ENCODE assay signal across 27 cellular contexts in the genomic region with DNA sequence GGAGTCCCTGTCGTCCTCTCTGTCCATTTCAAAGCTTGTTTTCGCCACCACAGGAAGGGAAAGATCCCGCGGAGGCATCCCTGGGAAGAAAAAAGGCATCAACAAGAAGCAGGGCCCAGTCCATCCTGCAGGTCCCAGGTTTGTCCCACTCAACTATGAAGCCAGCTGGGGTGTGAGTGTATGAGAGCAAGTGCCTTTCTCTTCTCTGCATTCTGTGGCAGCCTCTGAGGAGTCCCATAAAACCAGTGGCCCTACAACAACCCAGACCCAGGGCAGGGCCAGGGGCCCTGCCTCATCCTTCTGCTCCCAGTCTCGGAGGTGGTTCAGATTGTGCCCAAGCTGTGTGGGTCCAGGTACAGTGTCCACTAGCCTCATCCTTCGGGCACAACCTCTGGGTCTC. TPM values are rescaled to one million over a fixed set of nuclear protein-coding genes. Genes with fewer than 3 reads are reported as not detected.
DNase-seq lines count a peak whose midpoint lies in the region; ATAC-seq, FAIRE-seq and TF ChIP-seq lines count a peak whose summit lies in the region.
"Had no signal": no experiment of that assay in that cellular context is flagged by ENCODE, and none has a peak within 500 bp of the region (broad histone marks: within the 10 kb centered on the region; RNA-seq: fewer than 3 reads in every experiment).

No MANE protein-coding gene starts in this region.

- H3K36me3 ChIP-seq in HepG2 (replicated peaks in 1 of 2; ENCODE audit: control insufficient read depth in 1 of 2, insufficient read depth in 2 of 2, low read length in 2 of 2) = peaks cover 32 to 95% of the 10 kb centered on the region in 2 experiments
- H3K36me3 ChIP-seq in right lobe of liver = peaks cover 0 to 4% (median 0%) of the 10 kb centered on the region in 4 donors
- peaks cover 0 to under 1% of the 10 kb centered on the region in 2 donors for H3K36me3 ChIP-seq in aorta (ENCODE audit: control insufficient read depth in 1 of 2, insufficient read depth in 2 of 2, low read length in 1 of 2)
- H3K36me3 ChIP-seq: BE2C, BLaER1 had no signal

- peaks cover 10% of the 10 kb centered on the region for H3K79me2 ChIP-seq in HepG2 (ENCODE audit: insufficient read depth, low read length)

- BruUV-seq in HepG2 (replicated peaks; lab: Mats Ljungman, UMichigan) = no TSS peak

- POLR2A ChIA-PET in HepG2 (lab: Yijun Ruan, JAX) = no interaction called here

- CTCF ChIA-PET in HepG2 (lab: Yijun Ruan, JAX; ENCODE audit: low intra/inter-chr PET ratio, low total read pairs) = no interaction called here

- H3K27me3 Mint-ChIP-seq in osteocyte (ENCODE audit: unreplicated experiment) = no peaks in the 10 kb centered on the region
- H3K27me3 Mint-ChIP-seq: CD4-positive, alpha-beta memory T cell; CD4-positive, CD25-positive, alpha-beta regulatory T cell had no signal

- H3K27me3 ChIP-seq in HepG2 (ENCODE audit: control insufficient read depth in 1 of 2, insufficient read depth in 2 of 2, low read length in 2 of 2) = no peaks in the 10 kb centered on the region
- H3K27me3 ChIP-seq in right lobe of liver = no peaks in the 10 kb centered on the region
- H3K27me3 ChIP-seq in aorta (ENCODE audit: control insufficient read depth in 1 of 2, insufficient read depth in 2 of 2, low read length in 1 of 2) = no peaks in the 10 kb centered on the region
- H3K27me3 ChIP-seq: BE2C, BLaER1 had no signal

- in situ Hi-C loops in HepG2 (cut with HindIII; ENCODE audit: extremely low pct_ligation_motif_present, low pct_unique_long_range_greater_than_20kb) = no loop called here

- H3K4me1 ChIP-seq in HepG2 (ENCODE audit: insufficient read depth, low read length) (peaks cover 13% of the 10 kb centered on the region; the same call in 1 of the 2 replicates), right lobe of liver (no peaks in the 10 kb centered on the region), aorta (ENCODE audit: control insufficient read depth in 1 of 2, insufficient read depth in 2 of 2, low read length in 2 of 2) (no peaks in the 10 kb centered on the region)
- H3K4me1 ChIP-seq: A549, BE2C, BLaER1 had no signal

- DNase-seq in HepG2 (ENCODE audit: low spot score) (no peak), right lobe of liver (no peak), osteocyte (ENCODE audit: extremely low spot score, unreplicated experiment) (peak; percentile 59), GDM1 (lab: John Stamatoyannopoulos, UW) (no peak), aorta (no peak), DMS53 treated with DMSO at 0.1 percent for 48 hours (lab: John Stamatoyannopoulos, UW; ENCODE audit: unreplicated experiment) (no peak)
- DNase-seq: ACHN; BE2C; CD4-positive, alpha-beta memory T cell; CD4-positive, CD25-positive, alpha-beta regulatory T cell; CD8-positive, alpha-beta memory T cell; COR-L47; DMS 273 treated with DMSO at 0.1 percent for 48 hours; DMS153; DMS53; DMS79 treated with DMSO at 0.1 percent for 48 hours had no signal

- TF ChIP-seq POLR2A in HepG2 (IDR thresholded peaks at IDR 0.05; ENCODE audit: insufficient read depth in 1 of 2, low read depth in 2 of 2, low read length in 2 of 2) (0 out of 4 replicates have a peak, but pooled peaks of 1 of the 2 experiments have one; percentile 10), right lobe of liver (IDR thresholded peaks at IDR 0.05) (no peak)

- H2AFZ ChIP-seq in HepG2 (ENCODE audit: low read length) = no peak overlapping the region

- TF ChIP-seq EP300 in HepG2 (IDR thresholded peaks at IDR 0.05; ENCODE audit: low read depth in 2 of 2, low read length in 2 of 2) (no peak), HepG2 (CRISPR knock-in tag; IDR thresholded peaks at IDR 0.05; ENCODE audit: borderline replicate concordance) (no peak)

- H3K9me3 Mint-ChIP-seq in osteocyte (ENCODE audit: unreplicated experiment) = peaks cover 60% of the 10 kb centered on the region

- no peak overlapping the region for H3K27ac ChIP-seq in HepG2 (ENCODE audit: extremely low read length, insufficient read depth, low read length)
- H3K27ac ChIP-seq in right lobe of liver = no peak overlapping the region
- no peak overlapping the region for H3K27ac ChIP-seq in aorta (ENCODE audit: low read depth in 1 of 2, low read length in 2 of 2)
- H3K27ac ChIP-seq: 22Rv1, A549, BLaER1 had no signal

- no peaks in the 10 kb centered on the region for H3K4me1 Mint-ChIP-seq in osteocyte (ENCODE audit: unreplicated experiment)
- H3K4me1 Mint-ChIP-seq: CD14-positive monocyte; CD4-positive, alpha-beta memory T cell; CD4-positive, CD25-positive, alpha-beta regulatory T cell; CD8-positive, alpha-beta memory T cell had no signal

- intact Hi-C loops in HepG2 (cut with micrococcal nuclease; ENCODE audit: unreplicated experiment) (no loop called here), right lobe of liver (cut with DNase I) (no loop called here), aorta (cut with DNase I) (no loop called here)

- no peak for TF ChIP-seq CTCF in HepG2 (CRISPR knock-in tag; IDR thresholded peaks at IDR 0.05)
- TF ChIP-seq CTCF in right lobe of liver (IDR thresholded peaks at IDR 0.05) = no peak
- no peak for TF ChIP-seq CTCF in osteocyte (IDR thresholded peaks at IDR 0.05)

- H3K4me2 ChIP-seq in HepG2 (ENCODE audit: low read depth, low read length) = peak overlapping the region; percentile 21; the same call in 1 of the 2 replicates
- H3K4me2 ChIP-seq: A549, BLaER1 had no signal

- no peaks in the 10 kb centered on the region for H3K36me3 Mint-ChIP-seq in osteocyte (ENCODE audit: unreplicated experiment)
- H3K36me3 Mint-ChIP-seq: CD14-positive monocyte; CD4-positive, CD25-positive, alpha-beta regulatory T cell; CD8-positive, alpha-beta memory T cell had no signal

- no peak overlapping the region for H3K9ac ChIP-seq in HepG2 (ENCODE audit: insufficient read depth, low read depth, low read length)
- H3K9ac ChIP-seq: BLaER1 had no signal

- H4K20me1 ChIP-seq in HepG2 (ENCODE audit: insufficient read depth, low read length) = peaks cover 71% of the 10 kb centered on the region
- H4K20me1 ChIP-seq: BLaER1 had no signal

- 50% methylated on average over 4 of the region's 6 CpGs for WGBS in HepG2 (ENCODE audit: low lambda C conversion rate)
- WGBS in right lobe of liver (ENCODE audit: insufficient coverage, low coverage, low lambda C conversion rate, missing lambda C conversion rate) = no CpG with 5 or more reads among the region's 6 CpGs
- 78 to 88% methylated on average over 6 of the region's 6 CpGs for WGBS in aorta, 2 donors

- H3K9me3 ChIP-seq in HepG2 (ENCODE audit: low read length) = no peaks in the 10 kb centered on the region
- no peaks in the 10 kb centered on the region for H3K9me3 ChIP-seq in right lobe of liver
- peaks cover 33% of the 10 kb centered on the region for H3K9me3 ChIP-seq in iPS-18c (ENCODE audit: control insufficient read depth, insufficient read depth, low read length)
- peaks cover 4% of the 10 kb centered on the region for H3K9me3 ChIP-seq in aorta (ENCODE audit: control insufficient read depth, low read length)
- H3K9me3 ChIP-seq: BE2C had no signal

- H3K4me3 ChIP-seq in HepG2 (replicated peaks in 1 of 3; ENCODE audit: insufficient read depth in 1 of 3, low read depth in 2 of 3, low read length in 3 of 3) (no peak overlapping the region), right lobe of liver (no peak overlapping the region), iPS-18c (ENCODE audit: insufficient read depth, low read depth, low read length) (peak overlapping the region; percentile 9; the same call in 1 of the 2 replicates), aorta (ENCODE audit: low read length in 2 of 2) (no peak overlapping the region)
- H3K4me3 ChIP-seq: A549, BLaER1, GM12878 had no signal

- FAIRE-seq in HepG2 (lab: Jason Lieb, UNC) = no peak
- FAIRE-seq: A549, G401.6, GM12878, GM12892, GM18507 had no signal

- no peak overlapping the region for H3K4me3 Mint-ChIP-seq in osteocyte (ENCODE audit: unreplicated experiment)
- H3K4me3 Mint-ChIP-seq: CD14-positive monocyte; CD4-positive, alpha-beta memory T cell; CD4-positive, CD25-positive, alpha-beta regulatory T cell; CD8-positive, alpha-beta memory T cell had no signal

- no peak overlapping the region for H3K27ac Mint-ChIP-seq in osteocyte (ENCODE audit: unreplicated experiment)
- H3K27ac Mint-ChIP-seq: CD14-positive monocyte; CD4-positive, alpha-beta memory T cell; CD4-positive, CD25-positive, alpha-beta regulatory T cell had no signal

- TF ChIP-seq RAD21 in HepG2 (CRISPR knock-in tag; IDR thresholded peaks at IDR 0.05) = no peak

- ATAC-seq in HepG2 = peak; percentile 14; the same call in 2 of the 3 replicates
- no peak for ATAC-seq in right lobe of liver
- no peak for ATAC-seq in aorta (ENCODE audit: low FRiP score)
- ATAC-seq: A549, GM12878 had no signal

RNA-seq across cellular contexts. Expression of a gene that starts 18.9 kb away (rescaled TPM):
- total RNA-seq in HepG2 (2016; rRNA removed; fragmentation: Illumina TruSeq; extraction: Trizol) (394 and 704 TPM in 2 replicates), right lobe of liver (1 to 10 TPM; 3.0 to 9.5 (median 6.5) TPM), osteocyte (not detected in 2 replicates), aorta (10 to 100 TPM; 10.3 to 11.6 TPM)
- total RNA-seq in HepG2 (2016; cell fraction: cytosol; rRNA removed; fragmentation: Illumina TruSeq; extraction: Trizol; ENCODE audit: low read depth) = 17.7 and 23.7 TPM in 2 replicates
- 382 and 653 TPM in 2 replicates for total RNA-seq in HepG2 (2016; cell fraction: insoluble cytoplasmic fraction; rRNA removed; fragmentation: Illumina TruSeq; extraction: Trizol)
- total RNA-seq in HepG2 (2016; cell fraction: membrane; rRNA removed; fragmentation: Illumina TruSeq; extraction: Trizol) = 115 and 127 TPM in 2 replicates
- total RNA-seq in HepG2 (2016; cell fraction: nucleus; rRNA removed; fragmentation: Illumina TruSeq; extraction: Trizol) = 396 and 431 TPM in 2 replicates
- polyA plus RNA-seq in HepG2 (2011; rRNA removed) (207 and 217 TPM in 2 replicates), aorta (1 to 10 TPM; 2.3 to 3.5 TPM)
- 149 and 189 TPM in 2 replicates for polyA plus RNA-seq in HepG2 (2011; cell fraction: cytosol; rRNA removed)
- polyA plus RNA-seq in HepG2 (2011; cell fraction: nucleus; rRNA removed) = 427 and 442 TPM in 2 replicates
- 320 and 326 TPM in 2 replicates for polyA plus RNA-seq in HepG2 (2012)
- 19.8 and 21.8 TPM in 2 replicates for polyA plus RNA-seq in HepG2 (2016; cell fraction: cytosol; fragmentation: Illumina TruSeq; extraction: Trizol; ENCODE audit: low read depth)
- polyA plus RNA-seq in HepG2 (2016; cell fraction: insoluble cytoplasmic fraction; fragmentation: Illumina TruSeq; extraction: Trizol; ENCODE audit: low read depth) = 400 and 409 TPM in 2 replicates
- 62.9 and 76.9 TPM in 2 replicates for polyA plus RNA-seq in HepG2 (2016; cell fraction: membrane; fragmentation: Illumina TruSeq; extraction: Trizol; ENCODE audit: low read depth)
- polyA plus RNA-seq in HepG2 (2016; cell fraction: nucleus; fragmentation: Illumina TruSeq; extraction: Trizol; ENCODE audit: insufficient read depth, low read depth) = 445 and 465 TPM in 2 replicates
- polyA minus RNA-seq in HepG2 (2011; rRNA and poly(A)+ RNA removed; ENCODE audit: low replicate concordance) = 0.16 and 469 TPM in 2 replicates
- 545 and 624 TPM in 2 replicates for polyA minus RNA-seq in HepG2 (2011; cell fraction: cytosol; rRNA and poly(A)+ RNA removed)
- polyA minus RNA-seq in HepG2 (2011; cell fraction: nucleus; rRNA and poly(A)+ RNA removed) = 580 and 741 TPM in 2 replicates
- total RNA-seq: A172; CD4-positive, alpha-beta memory T cell; CD8-positive, alpha-beta memory T cell had no signal
- polyA plus RNA-seq: A549; AG04450; CD4-positive, alpha-beta memory T cell; CD8-positive, alpha-beta memory T cell had no signal

RNA-seq across cellular contexts. Expression of a gene that starts 18.9 kb away (rescaled TPM):
- total RNA-seq in HepG2 (2016; rRNA removed; fragmentation: Illumina TruSeq; extraction: Trizol) = 4.4 and 10.3 TPM in 2 replicates
- 16.0 and 17.5 TPM in 2 replicates for total RNA-seq in HepG2 (2016; cell fraction: cytosol; rRNA removed; fragmentation: Illumina TruSeq; extraction: Trizol; ENCODE audit: low read depth)
- 4.3 and 9.2 TPM in 2 replicates for total RNA-seq in HepG2 (2016; cell fraction: insoluble cytoplasmic fraction; rRNA removed; fragmentation: Illumina TruSeq; extraction: Trizol)
- total RNA-seq in HepG2 (2016; cell fraction: membrane; rRNA removed; fragmentation: Illumina TruSeq; extraction: Trizol) = 9.9 and 10.9 TPM in 2 replicates
- total RNA-seq in HepG2 (2016; cell fraction: nucleus; rRNA removed; fragmentation: Illumina TruSeq; extraction: Trizol) = 23.7 and 33.0 TPM in 2 replicates
- 5.4 and 7.2 TPM in 2 replicates for polyA plus RNA-seq in HepG2 (2011; rRNA removed)
- 2.3 TPM in 2 replicates for polyA plus RNA-seq in HepG2 (2011; cell fraction: cytosol; rRNA removed)
- polyA plus RNA-seq in HepG2 (2011; cell fraction: nucleus; rRNA removed) = 14.9 and 17.2 TPM in 2 replicates
- polyA plus RNA-seq in HepG2 (2012) = 2.8 and 4.3 TPM in 2 replicates
- not detected in 2 replicates for polyA plus RNA-seq in HepG2 (2016; cell fraction: cytosol; fragmentation: Illumina TruSeq; extraction: Trizol; ENCODE audit: low read depth)
- polyA plus RNA-seq in HepG2 (2016; cell fraction: insoluble cytoplasmic fraction; fragmentation: Illumina TruSeq; extraction: Trizol; ENCODE audit: low read depth) = 0.98 and 1.3 TPM in 2 replicates
- polyA plus RNA-seq in HepG2 (2016; cell fraction: membrane; fragmentation: Illumina TruSeq; extraction: Trizol; ENCODE audit: low read depth) = not detected in 2 replicates
- 13.4 and 15.3 TPM in 2 replicates for polyA plus RNA-seq in HepG2 (2016; cell fraction: nucleus; fragmentation: Illumina TruSeq; extraction: Trizol; ENCODE audit: insufficient read depth, low read depth)
- polyA minus RNA-seq in HepG2 (2011; rRNA and poly(A)+ RNA removed; ENCODE audit: low replicate concordance) = 18.0 TPM in 1 of 2 replicates, not detected in the other
- 6.6 and 8.2 TPM in 2 replicates for polyA minus RNA-seq in HepG2 (2011; cell fraction: cytosol; rRNA and poly(A)+ RNA removed)
- 75.7 and 113 TPM in 2 replicates for polyA minus RNA-seq in HepG2 (2011; cell fraction: nucleus; rRNA and poly(A)+ RNA removed)
- total RNA-seq in right lobe of liver = 1 to 10 TPM in 1 of 6 experiments, under 1 TPM in 1, not detected in 4; 0.22 to 1.8 TPM
- not detected in 2 replicates for total RNA-seq in osteocyte
- total RNA-seq in aorta = under 1 TPM; 0.32 to 0.39 TPM
- not detected for polyA plus RNA-seq in aorta
- total RNA-seq: A172; CD4-positive, alpha-beta memory T cell; CD4-positive, CD25-positive, alpha-beta regulatory T cell; CD8-positive, alpha-beta memory T cell; GM12878 had no signal
- polyA plus RNA-seq: A549; AG04450; CD14-positive monocyte; CD4-positive, alpha-beta memory T cell; CD4-positive, CD25-positive, alpha-beta regulatory T cell; CD8-positive, alpha-beta memory T cell; GM12878 had no signal
